In the genomic region with DNA sequence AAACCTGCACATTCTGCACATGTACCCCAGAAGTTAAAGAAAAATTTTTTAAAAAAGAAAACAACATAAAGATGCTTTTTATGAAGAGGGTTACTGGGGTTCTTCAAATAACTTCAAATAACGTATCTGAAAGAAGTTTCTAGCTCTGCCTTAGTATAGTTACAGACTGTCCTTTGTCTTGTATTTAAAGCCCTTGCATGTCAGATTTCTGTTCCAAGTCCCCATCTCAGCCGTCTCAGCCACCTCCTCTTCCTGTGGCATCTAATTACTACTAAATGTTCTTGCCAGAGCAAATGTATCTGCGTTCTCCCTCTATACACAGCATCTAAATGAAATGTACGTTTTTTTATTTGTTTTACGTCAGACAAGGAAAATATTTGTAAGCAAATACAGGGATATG, we compare ENCODE assay signal across 26 cellular contexts.
"Had no signal": no experiment of that assay in that cellular context is flagged by ENCODE, and none has a peak within 500 bp of the region (broad histone marks: within the 10 kb centered on the region; RNA-seq: fewer than 3 reads in every experiment).

No MANE protein-coding gene starts in this region.

- H3K4me2 ChIP-seq: smooth muscle cell had no signal

- DNase-seq: dermis blood vessel endothelial cell; effector memory CD4-positive, alpha-beta T cell; erythroblast; esophagus squamous epithelium; hypothalamus; immature natural killer cell; kidney; mesenchymal stem cell; mucosa of descending colon; naive B cell; stimulated activated CD4-positive, alpha-beta T cell treated with anti-CD3 and anti-CD28 coated beads, Interleukin-12 subunit alpha, Interleukin-12 subunit beta, amount 100 ng/mL, for 4 hours; stimulated activated CD4-positive, alpha-beta T cell treated with anti-CD3 and anti-CD28 coated beads, Interleukin-1b, Interleukin-23, amount 100 ng/mL, for 48 hours; stimulated activated CD4-positive, alpha-beta T cell treated with anti-CD3 and anti-CD28 coated beads, Interleukin-4, amount 100 ng/mL, for 1 hour; stimulated activated CD8-positive, alpha-beta memory T cell treated with anti-CD3 and anti-CD28 coated beads, Interleukin-4, amount 100 ng/mL, for 48 hours; stimulated activated naive CD4-positive, alpha-beta T cell; stimulated activated naive CD8-positive, alpha-beta T cell treated with anti-CD3 and anti-CD28 coated beads, Interleukin-15, amount 100 ng/mL, for 72 hours; thyroid gland had no signal

- H3K4me3 ChIP-seq: coronary artery, esophagus squamous epithelium, lung, mucosa of descending colon, prostate gland, right atrium auricular region, smooth muscle cell, thyroid gland, vagina had no signal

- H3K36me3 ChIP-seq: esophagus squamous epithelium, prostate gland, right atrium auricular region, thyroid gland, vagina had no signal

- ATAC-seq: left lobe of liver; mucosa of descending colon; natural killer cell treated with Interleukin-12 subunit alpha and Interleukin-12 subunit beta and Interleukin-15 and Interleukin-18, amount 100 ng/mL, for 72 hours; sciatic nerve; stimulated activated naive CD8-positive, alpha-beta T cell treated with anti-CD3 and anti-CD28 coated beads, Interleukin-15, amount 100 ng/mL, for 72 hours had no signal

- H3K4me1 ChIP-seq: prostate gland, right atrium auricular region, thyroid gland had no signal

- H3K27me3 ChIP-seq: esophagus squamous epithelium, right atrium auricular region, thyroid gland, vagina had no signal

- H3K27ac ChIP-seq: coronary artery, esophagus squamous epithelium, prostate gland, right atrium auricular region, thyroid gland, vagina had no signal

- H3K9me3 ChIP-seq: esophagus squamous epithelium, mucosa of descending colon, prostate gland, right atrium auricular region, thyroid gland, vagina had no signal
